Comparison of ENCODE assay signal across 16 cellular contexts in the genomic region with DNA sequence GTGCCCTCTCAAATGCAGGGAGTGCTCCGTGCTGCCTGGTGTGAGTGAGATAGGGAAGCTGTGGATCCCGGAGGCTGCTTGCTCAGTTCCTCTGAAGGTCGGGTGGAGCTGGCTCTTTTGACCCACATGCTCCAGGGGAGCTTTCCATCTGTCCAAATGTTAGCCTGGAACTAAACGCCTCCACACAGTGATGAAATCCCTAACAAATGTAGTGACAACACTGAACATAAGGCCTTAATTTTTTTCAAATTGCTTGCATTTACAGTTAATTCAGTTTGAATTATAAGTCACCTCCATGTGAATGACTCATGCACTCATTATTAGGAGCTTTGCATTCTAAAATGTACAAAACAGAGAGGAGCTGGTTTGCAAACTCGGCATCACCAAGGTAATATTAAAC. TPM values are rescaled to one million over a fixed set of nuclear protein-coding genes. Genes with fewer than 3 reads are reported as not detected.
A peak's percentile ranks its signal among the peaks of the same experiment; 100 is the strongest.
DNase-seq lines count a peak whose midpoint lies in the region; ATAC-seq and TF ChIP-seq lines count a peak whose summit lies in the region.
"Had no signal": no experiment of that assay in that cellular context is flagged by ENCODE, and none has a peak within 500 bp of the region (broad histone marks: within the 10 kb centered on the region; RNA-seq: fewer than 3 reads in every experiment).

No MANE protein-coding gene starts in this region.

- peak; percentile 18 for DNase-seq in Ammon's horn (ENCODE audit: low spot score)
- DNase-seq in M059J (ENCODE audit: low read depth), result peak; percentile 38
- no peak for DNase-seq in omental fat pad (ENCODE audit: low spot score)
- DNase-seq in Kasumi-1 (lab: John Stamatoyannopoulos, UW), result no peak
- DNase-seq in activated T-cell treated with anti-CD3 and anti-CD28 coated beads, Interleukin-2, amount 50 U/mL, for 1 hour, result no peak
- DNase-seq in activated effector memory CD4-positive, alpha-beta T cell treated with anti-CD3 and anti-CD28 coated beads, Interleukin-2, amount 50 U/mL, for 16 hours, result no peak
- DNase-seq: activated naive CD4-positive, alpha-beta T cell; body of pancreas; DND-41; H7; NCI-H1105 treated with DMSO at 0.1 percent for 48 hours; NCI-H748 treated with DMSO at 0.1 percent for 48 hours; sigmoid colon; stimulated activated CD4-positive, alpha-beta T cell treated with anti-CD3 and anti-CD28 coated beads, Interleukin-4, amount 100 ng/mL, for 4 hours had no signal

- TF ChIP-seq CTCF in omental fat pad (IDR thresholded peaks at IDR 0.05), result no peak

- ATAC-seq in esophagus mucosa, result peak; percentile 17
- peak; percentile 63 for ATAC-seq in omental fat pad (ENCODE audit: low FRiP score)
- ATAC-seq in HG02763 (IDR thresholded peaks at IDR 0.05; ENCODE audit: unreplicated experiment), result no peak
- ATAC-seq: body of pancreas had no signal

RNA-seq across cellular contexts. Expression of gene PRDM6, which starts 27.0 kb away (rescaled TPM):
- 0.05 and 0.30 TPM in 2 replicates for total RNA-seq in M059J (2014; rRNA removed; shearing (Covaris generic))
- 0.32 TPM for total RNA-seq in esophagus mucosa
- total RNA-seq in omental fat pad, result 1 to 10 TPM in 2 of 4 donors, under 1 TPM in 2; 0.24 to 3.2 (median 1.3) TPM

Comparison
In these comparisons a context has a peak if more than half of its experiments do, and no peak if none do; other contexts are left out.
1. DNase-seq: peak in Ammon's horn (single experiment) and M059J (single experiment); none in omental fat pad (single experiment), Kasumi-1 (0 of 2), activated T-cell treated with anti-CD3 and anti-CD28 coated beads, Interleukin-2, amount 50 U/mL, for 1 hour (single experiment) and activated effector memory CD4-positive, alpha-beta T cell treated with anti-CD3 and anti-CD28 coated beads, Interleukin-2, amount 50 U/mL, for 16 hours (single experiment).